ENCODE assay signal across 26 cellular contexts in genomic region chr16:3010510-3010909, GRCh38. TPM values are rescaled to one million over a fixed set of nuclear protein-coding genes. Genes with fewer than 3 reads are reported as not detected.
DNase-seq lines count a peak whose midpoint lies in the region; TF ChIP-seq lines count a peak whose summit lies in the region.
"Had no signal": no experiment of that assay in that cellular context is flagged by ENCODE, and none has a peak within 500 bp of the region (broad histone marks: within the 10 kb centered on the region; RNA-seq: fewer than 3 reads in every experiment).

No MANE protein-coding gene starts in this region.

- H3K9me3 Mint-ChIP-seq in type B pancreatic cell, result no peaks in the 10 kb centered on the region
- H3K9me3 Mint-ChIP-seq in activated T-helper 1 cell treated with anti-CD3 and anti-CD28 coated beads, Interleukin-12 subunit alpha, Interleukin-12 subunit beta, Interleukin-2, Interleukin-4 antibody, amounts not matched to agents 30 ng/mL and 10 ng/mL and 1 ng/mL, durations not matched to agents 14 hours and 24 hours and 36 hours, result no peaks in the 10 kb centered on the region
- H3K9me3 Mint-ChIP-seq: CD4-positive, alpha-beta T cell; stimulated activated naive CD8-positive, alpha-beta T cell treated with anti-CD3 and anti-CD28 coated beads, Interleukin-15, amount 100 ng/mL, for 72 hours; T-helper 2 cell treated with Interferon-gamma antibody and Interleukin-4, amounts not matched to agents 5 μg/mL and 100 μg/mL, for 36 hours had no signal

- dilution Hi-C loops in mammary epithelial cell (cut with HindIII; ENCODE audit: low sequenced_read_pairs), result no loop called here

- H3K27ac ChIP-seq in breast epithelium, result peak overlapping the region; percentile 23 to 65
- H3K27ac ChIP-seq in mammary epithelial cell (ENCODE audit: insufficient read depth, low read depth, low read length), result no peak overlapping the region
- H3K27ac ChIP-seq in iPS-20b (ENCODE audit: low read length), result no peak overlapping the region
- H3K27ac ChIP-seq: 22Rv1, esophagus muscularis mucosa, right atrium auricular region, tibial nerve, WERI-Rb-1 had no signal

- TF ChIP-seq CTCF in breast epithelium (IDR thresholded peaks at IDR 0.05) (no peak), mammary epithelial cell (conservative IDR thresholded peaks at IDR 0.05 in 1 of 2, IDR thresholded peaks at IDR 0.05 in 1 of 2; ENCODE audit: extremely low read depth in 1 of 2, insufficient read depth in 1 of 2, low read depth in 1 of 2, low read length in 2 of 2) (no peak), type B pancreatic cell (conservative IDR thresholded peaks at IDR 0.05) (no peak)

- H3K9ac ChIP-seq in mammary epithelial cell (ENCODE audit: insufficient read depth, low read length) (no peak overlapping the region), iPS-20b (ENCODE audit: low read depth, low read length) (peak overlapping the region; percentile 83; the same call in 1 of the 2 replicates)

- in situ Hi-C loops in mammary epithelial cell (cut with MboI; ENCODE audit: low sequenced_read_pairs in 2 of 2), result no loop called here

- H3K36me3 Mint-ChIP-seq in type B pancreatic cell, result no peaks in the 10 kb centered on the region
- no peaks in the 10 kb centered on the region for H3K36me3 Mint-ChIP-seq in activated T-helper 1 cell treated with anti-CD3 and anti-CD28 coated beads, Interleukin-12 subunit alpha, Interleukin-12 subunit beta, Interleukin-2, Interleukin-4 antibody, amounts not matched to agents 30 ng/mL and 10 ng/mL and 1 ng/mL, durations not matched to agents 14 hours and 24 hours and 36 hours (ENCODE audit: low read depth)

- peaks cover 70% of the 10 kb centered on the region for H3K27me3 Mint-ChIP-seq in type B pancreatic cell
- H3K27me3 Mint-ChIP-seq in activated T-helper 1 cell treated with anti-CD3 and anti-CD28 coated beads, Interleukin-12 subunit alpha, Interleukin-12 subunit beta, Interleukin-2, Interleukin-4 antibody, amounts not matched to agents 30 ng/mL and 10 ng/mL and 1 ng/mL, durations not matched to agents 14 hours and 24 hours and 36 hours (ENCODE audit: insufficient read depth), result peaks cover 5% of the 10 kb centered on the region

- H2AFZ ChIP-seq in mammary epithelial cell (ENCODE audit: low read depth, low read length), result no peak overlapping the region

- H3K4me3 ChIP-seq in breast epithelium, result no peak overlapping the region
- no peak overlapping the region for H3K4me3 ChIP-seq in mammary epithelial cell (replicated peaks in 1 of 3; ENCODE audit: insufficient read depth in 1 of 3, low read depth in 2 of 3, low read length in 3 of 3)
- no peak overlapping the region for H3K4me3 ChIP-seq in iPS-20b (ENCODE audit: low read length)
- H3K4me3 ChIP-seq: esophagus muscularis mucosa, HAP-1, right atrium auricular region, tibial nerve had no signal

- no peak overlapping the region for H3K4me3 Mint-ChIP-seq in type B pancreatic cell
- H3K4me3 Mint-ChIP-seq in activated T-helper 1 cell treated with anti-CD3 and anti-CD28 coated beads, Interleukin-12 subunit alpha, Interleukin-12 subunit beta, Interleukin-2, Interleukin-4 antibody, amounts not matched to agents 30 ng/mL and 10 ng/mL and 1 ng/mL, durations not matched to agents 14 hours and 24 hours and 36 hours, result no peak overlapping the region
- H3K4me3 Mint-ChIP-seq: CD4-positive, alpha-beta T cell; stimulated activated naive CD8-positive, alpha-beta T cell treated with anti-CD3 and anti-CD28 coated beads, Interleukin-15, amount 100 ng/mL, for 72 hours; T-helper 2 cell treated with Interferon-gamma antibody and Interleukin-4, amounts not matched to agents 5 μg/mL and 100 μg/mL, for 36 hours had no signal

- no TSS peak for BruUV-seq in mammary epithelial cell (replicated peaks; lab: Mats Ljungman, UMichigan)

- intact Hi-C loops in breast epithelium (cut with DNase I; ENCODE audit: low total_unique reads) (no loop called here), mammary epithelial cell (cut with micrococcal nuclease) (no loop called here)
- intact Hi-C loops in activated T-helper 1 cell treated with anti-CD3 and anti-CD28 coated beads, Interleukin-12 subunit alpha, Interleukin-12 subunit beta, Interleukin-2, Interleukin-4 antibody, amounts not matched to agents 30 ng/mL and 10 ng/mL and 1 ng/mL, durations not matched to agents 14 hours and 24 hours and 36 hours (cut with micrococcal nuclease), result no loop called here

- H3K4me1 Mint-ChIP-seq in type B pancreatic cell (ENCODE audit: unreplicated experiment), result peaks cover 4% of the 10 kb centered on the region
- H3K4me1 Mint-ChIP-seq in activated T-helper 1 cell treated with anti-CD3 and anti-CD28 coated beads, Interleukin-12 subunit alpha, Interleukin-12 subunit beta, Interleukin-2, Interleukin-4 antibody, amounts not matched to agents 30 ng/mL and 10 ng/mL and 1 ng/mL, durations not matched to agents 14 hours and 24 hours and 36 hours (ENCODE audit: low read depth), result peaks cover 24% of the 10 kb centered on the region

- TF ChIP-seq POLR2A in breast epithelium (IDR thresholded peaks at IDR 0.05), result no peak

- no peaks in the 10 kb centered on the region for H3K79me2 ChIP-seq in mammary epithelial cell (ENCODE audit: insufficient read depth, low read length)

- no peak for DNase-seq in breast epithelium (ENCODE audit: low spot score in 2 of 2)
- DNase-seq in mammary epithelial cell, result no peak
- no peak for DNase-seq in type B pancreatic cell (ENCODE audit: extremely low spot score, unreplicated experiment)
- DNase-seq in activated T-helper 1 cell treated with anti-CD3 and anti-CD28 coated beads, Interleukin-12 subunit alpha, Interleukin-12 subunit beta, Interleukin-2, Interleukin-4 antibody, amounts not matched to agents 30 ng/mL and 10 ng/mL and 1 ng/mL, durations not matched to agents 14 hours and 24 hours and 36 hours (ENCODE audit: low spot score), result no peak
- DNase-seq in SW 1271 (lab: John Stamatoyannopoulos, UW), result no peak
- DNase-seq: activated CD8-positive, alpha-beta memory T cell treated with anti-CD3 and anti-CD28 coated beads, Interleukin-2, amount 50 U/mL, for 4 hours; CD4-positive, alpha-beta T cell; DMS153; effector CD4-positive, alpha-beta T cell; KG1; NCI-H146; NCI-H2171 treated with DMSO at 0.1 percent for 48 hours; NCI-H526; nucleus accumbens; stimulated activated naive CD8-positive, alpha-beta T cell treated with anti-CD3 and anti-CD28 coated beads, Interleukin-15, amount 100 ng/mL, for 72 hours; WERI-Rb-1 had no signal

- H3K9me3 ChIP-seq in breast epithelium (no peaks in the 10 kb centered on the region), mammary epithelial cell (replicated peaks; ENCODE audit: insufficient read depth, low read length) (no peaks in the 10 kb centered on the region), iPS-20b (ENCODE audit: insufficient read depth, low read depth, low read length) (no peaks in the 10 kb centered on the region)
- H3K9me3 ChIP-seq: esophagus muscularis mucosa, HAP-1, right atrium auricular region, tibial nerve had no signal

- H3K27ac Mint-ChIP-seq in type B pancreatic cell, result peak overlapping the region; percentile 95
- H3K27ac Mint-ChIP-seq in activated T-helper 1 cell treated with anti-CD3 and anti-CD28 coated beads, Interleukin-12 subunit alpha, Interleukin-12 subunit beta, Interleukin-2, Interleukin-4 antibody, amounts not matched to agents 30 ng/mL and 10 ng/mL and 1 ng/mL, durations not matched to agents 14 hours and 24 hours and 36 hours, result no peak overlapping the region
- H3K27ac Mint-ChIP-seq: CD4-positive, alpha-beta T cell; stimulated activated naive CD8-positive, alpha-beta T cell treated with anti-CD3 and anti-CD28 coated beads, Interleukin-15, amount 100 ng/mL, for 72 hours; T-helper 2 cell treated with Interferon-gamma antibody and Interleukin-4, amounts not matched to agents 5 μg/mL and 100 μg/mL, for 36 hours had no signal

- H3K36me3 ChIP-seq in breast epithelium (no peaks in the 10 kb centered on the region), mammary epithelial cell (ENCODE audit: insufficient read depth, low read length) (no peaks in the 10 kb centered on the region), iPS-20b (ENCODE audit: insufficient read depth, low read depth, low read length) (peaks cover 13% of the 10 kb centered on the region)
- H3K36me3 ChIP-seq: esophagus muscularis mucosa, HAP-1, right atrium auricular region, tibial nerve, WERI-Rb-1 had no signal

- 97% methylated on average over 8 of the region's 8 CpGs for WGBS in mammary epithelial cell (ENCODE audit: low coverage, missing lambda C conversion rate)

- H3K4me2 ChIP-seq in mammary epithelial cell (ENCODE audit: insufficient read depth, low read depth, low read length), result no peak overlapping the region

- peaks cover 0 to 31% of the 10 kb centered on the region in 2 donors for H3K27me3 ChIP-seq in breast epithelium
- H3K27me3 ChIP-seq in mammary epithelial cell (ENCODE audit: insufficient read depth, low read length), result peaks cover 3% of the 10 kb centered on the region
- H3K27me3 ChIP-seq in iPS-20b (ENCODE audit: insufficient read depth, low read length), result peaks cover 39% of the 10 kb centered on the region

- H3K4me1 ChIP-seq in breast epithelium, result no peaks in the 10 kb centered on the region
- peaks cover 18% of the 10 kb centered on the region for H3K4me1 ChIP-seq in mammary epithelial cell (ENCODE audit: insufficient read depth, low read length)
- peaks cover 45% of the 10 kb centered on the region for H3K4me1 ChIP-seq in iPS-20b (ENCODE audit: insufficient read depth, low read length)
- H3K4me1 ChIP-seq: right atrium auricular region had no signal

- CTCF ChIA-PET in mammary epithelial cell (lab: Charles Lee; ENCODE audit: low non-redundant PET), result no interaction called here

- H4K20me1 ChIP-seq in mammary epithelial cell (ENCODE audit: insufficient read depth, low read length), result no peaks in the 10 kb centered on the region

RNA-seq across cellular contexts. Expression of gene CLDN9, which starts 2.2 kb away (rescaled TPM):
- total RNA-seq in breast epithelium (under 1 TPM in 1 of 3 donors, not detected in 2; 0.15 TPM), mammary epithelial cell (not detected), type B pancreatic cell (ENCODE audit: low replicate concordance) (0.99 and 3.4 TPM in 2 replicates)
- not detected for polyA plus RNA-seq in mammary epithelial cell
- not detected for polyA minus RNA-seq in mammary epithelial cell
- not detected in 2 replicates for total RNA-seq in activated T-helper 1 cell treated with anti-CD3 and anti-CD28 coated beads, Interleukin-12 subunit alpha, Interleukin-12 subunit beta, Interleukin-2, Interleukin-4 antibody, amounts not matched to agents 30 ng/mL and 10 ng/mL and 1 ng/mL, durations not matched to agents 14 hours and 24 hours and 36 hours
- total RNA-seq: CD4-positive, alpha-beta T cell; frontal cortex; lung microvascular endothelial cell had no signal

RNA-seq across cellular contexts. Expression of gene CLDN6, which starts 7.5 kb away (rescaled TPM):
- total RNA-seq in breast epithelium (not detected), mammary epithelial cell (not detected), type B pancreatic cell (ENCODE audit: low replicate concordance) (98.9 and 243 TPM in 2 replicates)
- 0.08 TPM for polyA plus RNA-seq in mammary epithelial cell
- not detected for polyA minus RNA-seq in mammary epithelial cell
- not detected in 2 replicates for total RNA-seq in activated T-helper 1 cell treated with anti-CD3 and anti-CD28 coated beads, Interleukin-12 subunit alpha, Interleukin-12 subunit beta, Interleukin-2, Interleukin-4 antibody, amounts not matched to agents 30 ng/mL and 10 ng/mL and 1 ng/mL, durations not matched to agents 14 hours and 24 hours and 36 hours
- total RNA-seq: CD4-positive, alpha-beta T cell; esophagus muscularis mucosa; lung microvascular endothelial cell; myocyte; right atrium auricular region; tibial nerve had no signal

RNA-seq across cellular contexts. Expression of gene TNFRSF12A, which starts 9.7 kb away (rescaled TPM):
- 10 to 100 TPM in 2 of 3 donors, 1 to 10 TPM in 1; 6.9 to 74.1 (median 36.7) TPM for total RNA-seq in breast epithelium
- 100 to 1,000 TPM; 391 to 476 TPM for total RNA-seq in mammary epithelial cell
- polyA plus RNA-seq in mammary epithelial cell, result 259 TPM
- 52.4 TPM for polyA minus RNA-seq in mammary epithelial cell
- total RNA-seq in type B pancreatic cell (ENCODE audit: low replicate concordance), result 24.0 and 55.5 TPM in 2 replicates
- total RNA-seq in activated T-helper 1 cell treated with anti-CD3 and anti-CD28 coated beads, Interleukin-12 subunit alpha, Interleukin-12 subunit beta, Interleukin-2, Interleukin-4 antibody, amounts not matched to agents 30 ng/mL and 10 ng/mL and 1 ng/mL, durations not matched to agents 14 hours and 24 hours and 36 hours, result 4.9 and 5.5 TPM in 2 replicates

RNA-seq across cellular contexts. Expression of gene HCFC1R1, which starts 13.2 kb away (rescaled TPM):
- total RNA-seq in breast epithelium (10 to 100 TPM in 2 of 3 donors, 1 to 10 TPM in 1; 8.8 to 26.5 (median 17.3) TPM), mammary epithelial cell (10 to 100 TPM in 1 of 2 donors, 1 to 10 TPM in 1; 2.2 to 20.4 TPM), type B pancreatic cell (ENCODE audit: low replicate concordance) (34.8 and 49.4 TPM in 2 replicates)
- 17.4 TPM for polyA plus RNA-seq in mammary epithelial cell
- 8.7 TPM for polyA minus RNA-seq in mammary epithelial cell
- 30.0 and 30.9 TPM in 2 replicates for total RNA-seq in activated T-helper 1 cell treated with anti-CD3 and anti-CD28 coated beads, Interleukin-12 subunit alpha, Interleukin-12 subunit beta, Interleukin-2, Interleukin-4 antibody, amounts not matched to agents 30 ng/mL and 10 ng/mL and 1 ng/mL, durations not matched to agents 14 hours and 24 hours and 36 hours

RNA-seq across cellular contexts. Expression of gene THOC6, which starts 13.3 kb away (rescaled TPM):
- total RNA-seq in breast epithelium, result 10 to 100 TPM; 15.5 to 26.1 (median 18.4) TPM
- total RNA-seq in mammary epithelial cell, result 10 to 100 TPM in 1 of 2 donors, 1 to 10 TPM in 1; 8.3 to 26.8 TPM
- polyA plus RNA-seq in mammary epithelial cell, result 17.5 TPM
- 22.3 TPM for polyA minus RNA-seq in mammary epithelial cell
- 40.1 and 50.7 TPM in 2 replicates for total RNA-seq in type B pancreatic cell (ENCODE audit: low replicate concordance)
- total RNA-seq in activated T-helper 1 cell treated with anti-CD3 and anti-CD28 coated beads, Interleukin-12 subunit alpha, Interleukin-12 subunit beta, Interleukin-2, Interleukin-4 antibody, amounts not matched to agents 30 ng/mL and 10 ng/mL and 1 ng/mL, durations not matched to agents 14 hours and 24 hours and 36 hours, result 48.3 and 49.0 TPM in 2 replicates

Comparison
In these comparisons a context has a peak if more than half of its experiments do, and no peak if none do; other contexts are left out.
1. H3K27ac ChIP-seq: peak in breast epithelium (2 of 2); none in mammary epithelial cell (single experiment) and iPS-20b (single experiment).
2. RNA of gene CLDN6, which starts 7.5 kb away (total RNA-seq): 98.9 to 243 TPM in type B pancreatic cell; not detected in activated T-helper 1 cell treated with anti-CD3 and anti-CD28 coated beads, Interleukin-12 subunit alpha, Interleukin-12 subunit beta, Interleukin-2, Interleukin-4 antibody, amounts not matched to agents 30 ng/mL and 10 ng/mL and 1 ng/mL, durations not matched to agents 14 hours and 24 hours and 36 hours, not detected in breast epithelium and not detected in mammary epithelial cell; every median in the first group is over 10 times any median in the second.